Comparison of ENCODE assay signal across 8 cellular contexts in the genomic region with DNA sequence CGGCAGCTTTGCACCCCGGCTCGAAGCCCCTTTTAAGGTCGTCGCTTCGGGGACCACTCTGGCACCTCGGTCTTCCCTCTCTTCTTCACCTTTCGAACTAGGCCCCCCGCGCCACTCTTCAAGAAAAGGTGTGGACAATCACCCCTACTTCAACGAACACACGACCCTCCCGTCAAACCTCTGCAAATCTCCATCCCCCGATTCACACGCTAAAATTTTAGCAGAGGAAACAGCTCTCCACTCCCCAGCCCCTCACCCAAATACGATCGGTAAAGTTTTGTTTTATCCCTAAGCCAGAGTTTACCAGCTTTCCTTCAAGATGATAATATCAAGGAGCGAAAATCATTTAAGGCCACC.
DNase-seq lines count a peak whose midpoint lies in the region; ATAC-seq and TF ChIP-seq lines count a peak whose summit lies in the region.

No MANE protein-coding gene starts in this region.

- H3K4me1 Mint-ChIP-seq in activated naive CD4-positive, alpha-beta T cell treated with anti-CD3 and anti-CD28 coated beads, Interleukin-2, amount 50 U/mL, for 24 hours: peaks cover 88% of the 10 kb centered on the region
- H3K4me1 Mint-ChIP-seq in MCF 10A (ENCODE audit: insufficient read depth, unreplicated experiment) (peaks cover 36% of the 10 kb centered on the region), mesothelial cell of epicardium (peaks cover 48% of the 10 kb centered on the region)

- peaks cover 62% of the 10 kb centered on the region for H3K4me1 ChIP-seq in upper lobe of right lung
- H3K4me1 ChIP-seq in Karpas-422 (ENCODE audit: low read length): no peaks in the 10 kb centered on the region

- H3K9me3 ChIP-seq in upper lobe of right lung: no peaks in the 10 kb centered on the region
- H3K9me3 ChIP-seq in Karpas-422 (ENCODE audit: low read length): no peaks in the 10 kb centered on the region

- no peak overlapping the region for H3K4me2 ChIP-seq in Karpas-422 (ENCODE audit: low read depth, low read length, poor library complexity, severe bottlenecking)

- H3K27me3 Mint-ChIP-seq in activated naive CD4-positive, alpha-beta T cell treated with anti-CD3 and anti-CD28 coated beads, Interleukin-2, amount 50 U/mL, for 24 hours: no peaks in the 10 kb centered on the region
- H3K27me3 Mint-ChIP-seq in MCF 10A (ENCODE audit: insufficient read depth, unreplicated experiment) (no peaks in the 10 kb centered on the region), mesothelial cell of epicardium (ENCODE audit: low read depth) (no peaks in the 10 kb centered on the region)

- TF ChIP-seq CTCF in MCF 10A (IDR thresholded peaks at IDR 0.05; ENCODE audit: unreplicated experiment) (no peak), mesothelial cell of epicardium (IDR thresholded peaks at IDR 0.05; ENCODE audit: unreplicated experiment) (no peak), upper lobe of right lung (IDR thresholded peaks at IDR 0.05) (no peak), lower leg skin (IDR thresholded peaks at IDR 0.05) (no peak)

- no TSS peak for BruUV-seq in MCF 10A (replicated peaks; lab: Mats Ljungman, UMichigan)

- H3K27ac ChIP-seq in upper lobe of right lung (peak overlapping the region; percentile 43), Karpas-422 (ENCODE audit: low read length) (no peak overlapping the region)

- H3K4me3 Mint-ChIP-seq in activated naive CD4-positive, alpha-beta T cell treated with anti-CD3 and anti-CD28 coated beads, Interleukin-2, amount 50 U/mL, for 24 hours: peak overlapping the region; percentile 91
- H3K4me3 Mint-ChIP-seq in MCF 10A (ENCODE audit: unreplicated experiment) (peak overlapping the region; percentile 92), mesothelial cell of epicardium (peak overlapping the region; percentile 74)

- intact Hi-C loops in MCF 10A (cut with micrococcal nuclease) (loop anchor here (5.0 to 10.0 kb wide), 3 partner anchors 183 to 564 kb away; no protein-coding TSS in a partner anchor), upper lobe of right lung (cut with DNase I) (no loop called here), lower leg skin (cut with DNase I; ENCODE audit: low total_unique reads) (no loop called here)

- no peak for ATAC-seq in upper lobe of right lung

- no peaks in the 10 kb centered on the region for H3K27me3 ChIP-seq in upper lobe of right lung
- H3K27me3 ChIP-seq in Karpas-422 (ENCODE audit: low read length): no peaks in the 10 kb centered on the region

- no peak overlapping the region for H2AFZ ChIP-seq in Karpas-422 (ENCODE audit: low read length)

- H4K20me1 ChIP-seq in Karpas-422 (ENCODE audit: insufficient read depth, low read depth, low read length): no peaks in the 10 kb centered on the region

- H3K27ac Mint-ChIP-seq in activated naive CD4-positive, alpha-beta T cell treated with anti-CD3 and anti-CD28 coated beads, Interleukin-2, amount 50 U/mL, for 24 hours: peak overlapping the region; percentile 98
- H3K27ac Mint-ChIP-seq in MCF 10A (ENCODE audit: low read depth, unreplicated experiment): peak overlapping the region; percentile 44
- peak overlapping the region; percentile 93 for H3K27ac Mint-ChIP-seq in mesothelial cell of epicardium

- no peaks in the 10 kb centered on the region for H3K79me2 ChIP-seq in Karpas-422 (ENCODE audit: low read length)

- CTCF ChIA-PET in MCF 10A (lab: Yijun Ruan, JAX): interaction anchor here (0.6 to 1.1 kb wide), 8 partner anchors 17 to 562 kb away, joined by 3 to 5 read pairs (median 3); no protein-coding TSS in a partner anchor

- H3K36me3 ChIP-seq in upper lobe of right lung (no peaks in the 10 kb centered on the region), Karpas-422 (ENCODE audit: insufficient read depth, low read length) (no peaks in the 10 kb centered on the region)

- H3K4me3 ChIP-seq in upper lobe of right lung (peak overlapping the region; percentile 79), Karpas-422 (ENCODE audit: low read length) (no peak overlapping the region), lower leg skin (ENCODE audit: low read depth, poor library complexity, severe bottlenecking) (no peak overlapping the region)

- H3K9me2 ChIP-seq in Karpas-422 (replicated peaks; ENCODE audit: insufficient read depth, low read length): no peaks in the 10 kb centered on the region

- TF ChIP-seq POLR2A in lower leg skin (IDR thresholded peaks at IDR 0.05): no peak

- POLR2A ChIA-PET in MCF 10A (lab: Yijun Ruan, JAX): interaction anchor here (0.6 to 6.8 kb wide), 12 partner anchors 10 to 316 kb away, joined by 3 to 120 read pairs (median 4); no protein-coding TSS in a partner anchor

- WGBS in lower leg skin, 2 donors: 28 to 33% methylated on average over 18 of the region's 18 CpGs

- no peaks in the 10 kb centered on the region for H3K9me3 Mint-ChIP-seq in activated naive CD4-positive, alpha-beta T cell treated with anti-CD3 and anti-CD28 coated beads, Interleukin-2, amount 50 U/mL, for 24 hours
- H3K9me3 Mint-ChIP-seq in MCF 10A (ENCODE audit: unreplicated experiment): no peaks in the 10 kb centered on the region
- H3K9me3 Mint-ChIP-seq in mesothelial cell of epicardium: no peaks in the 10 kb centered on the region

- no peak for DNase-seq in activated naive CD4-positive, alpha-beta T cell treated with Interleukin-2 at 50 U/mL for 16 hours
- DNase-seq in MCF 10A (ENCODE audit: unreplicated experiment): no peak
- no peak for DNase-seq in mesothelial cell of epicardium (ENCODE audit: low spot score in 2 of 2, unreplicated experiment in 2 of 2)
- no peak for DNase-seq in upper lobe of right lung
- no peak for DNase-seq in Karpas-422
- DNase-seq in lower leg skin (ENCODE audit: low spot score in 2 of 2): no peak
- DNase-seq in stimulated activated CD4-positive, alpha-beta T cell treated with anti-CD3 and anti-CD28 coated beads, Interleukin-12 subunit alpha, Interleukin-12 subunit beta, amount 100 ng/mL, for 4 hours: no peak

- H3K36me3 Mint-ChIP-seq in activated naive CD4-positive, alpha-beta T cell treated with anti-CD3 and anti-CD28 coated beads, Interleukin-2, amount 50 U/mL, for 24 hours: no peaks in the 10 kb centered on the region
- no peaks in the 10 kb centered on the region for H3K36me3 Mint-ChIP-seq in MCF 10A (ENCODE audit: insufficient read depth, unreplicated experiment)
- no peaks in the 10 kb centered on the region for H3K36me3 Mint-ChIP-seq in mesothelial cell of epicardium

- no peak overlapping the region for H3K9ac ChIP-seq in Karpas-422 (ENCODE audit: low read length)

Comparison
In these comparisons a context has a peak if more than half of its experiments do, and no peak if none do; other contexts are left out.
1. H3K27ac Mint-ChIP-seq: peak in every context shown above with its lines; median percentile 98 in activated naive CD4-positive, alpha-beta T cell treated with anti-CD3 and anti-CD28 coated beads, Interleukin-2, amount 50 U/mL, for 24 hours; 93 in mesothelial cell of epicardium; 44 in MCF 10A.